ENCODE assay signal across 1 cellular context in the genomic region with DNA sequence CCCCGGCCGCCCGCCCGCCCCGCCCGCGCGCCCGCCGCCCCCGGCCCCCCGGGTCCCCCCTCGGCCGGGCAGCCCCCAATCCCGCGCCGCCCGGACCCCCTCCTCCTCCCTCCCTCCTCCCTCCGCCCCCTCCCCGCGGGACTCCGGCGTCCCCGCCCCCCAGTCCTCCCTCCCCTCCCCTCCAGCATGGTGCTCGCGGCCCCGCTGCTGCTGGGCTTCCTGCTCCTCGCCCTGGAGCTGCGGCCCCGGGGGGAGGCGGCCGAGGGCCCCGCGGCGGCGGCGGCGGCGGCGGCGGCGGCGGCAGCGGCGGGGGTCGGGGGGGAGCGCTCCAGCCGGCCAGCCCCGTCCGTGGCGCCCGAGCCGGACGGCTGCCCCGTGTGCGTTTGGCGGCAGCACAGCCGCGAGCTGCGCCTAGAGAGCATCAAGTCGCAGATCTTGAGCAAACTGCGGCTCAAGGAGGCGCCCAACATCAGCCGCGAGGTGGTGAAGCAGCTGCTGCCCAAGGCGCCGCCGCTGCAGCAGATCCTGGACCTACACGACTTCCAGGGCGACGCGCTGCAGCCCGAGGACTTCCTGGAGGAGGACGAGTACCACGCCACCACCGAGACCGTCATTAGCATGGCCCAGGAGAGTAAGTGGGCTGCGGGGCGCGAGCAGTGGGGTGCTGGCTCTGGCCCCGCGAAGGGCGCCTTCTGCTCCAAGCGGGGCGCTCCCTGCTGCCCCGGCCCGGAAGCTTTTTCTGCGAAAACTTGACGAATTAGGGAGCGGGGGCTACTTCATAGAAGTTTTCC.
TF ChIP-seq lines count a peak whose summit lies in the region.

No MANE protein-coding gene starts in this region.

TF ChIP-seq in GM12878, 131 proteins besides CTCF, POLR2A, EP300 and RAD21 (continued from another document):
- TF ChIP-seq, protein P1, sequence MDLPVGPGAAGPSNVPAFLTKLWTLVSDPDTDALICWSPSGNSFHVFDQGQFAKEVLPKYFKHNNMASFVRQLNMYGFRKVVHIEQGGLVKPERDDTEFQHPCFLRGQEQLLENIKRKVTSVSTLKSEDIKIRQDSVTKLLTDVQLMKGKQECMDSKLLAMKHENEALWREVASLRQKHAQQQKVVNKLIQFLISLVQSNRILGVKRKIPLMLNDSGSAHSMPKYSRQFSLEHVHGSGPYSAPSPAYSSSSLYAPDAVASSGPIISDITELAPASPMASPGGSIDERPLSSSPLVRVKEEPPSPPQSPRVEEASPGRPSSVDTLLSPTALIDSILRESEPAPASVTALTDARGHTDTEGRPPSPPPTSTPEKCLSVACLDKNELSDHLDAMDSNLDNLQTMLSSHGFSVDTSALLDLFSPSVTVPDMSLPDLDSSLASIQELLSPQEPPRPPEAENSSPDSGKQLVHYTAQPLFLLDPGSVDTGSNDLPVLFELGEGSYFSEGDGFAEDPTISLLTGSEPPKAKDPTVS (IDR thresholded peaks at IDR 0.05; ENCODE audit: low read depth, low read length), result no peak
- no peak for TF ChIP-seq CREB1 (IDR thresholded peaks at IDR 0.05; ENCODE audit: low read depth)
- no peak for TF ChIP-seq CHD1 (IDR thresholded peaks at IDR 0.05; ENCODE audit: low read depth, low read length)
- no peak for TF ChIP-seq TAF1 (IDR thresholded peaks at IDR 0.05; ENCODE audit: borderline replicate concordance, low read depth, low read length)
- TF ChIP-seq MYB (IDR thresholded peaks at IDR 0.05; ENCODE audit: borderline replicate concordance, low read depth, low read length), result no peak
- no peak for TF ChIP-seq ZNF622 (IDR thresholded peaks at IDR 0.05)
- TF ChIP-seq, protein P2, sequence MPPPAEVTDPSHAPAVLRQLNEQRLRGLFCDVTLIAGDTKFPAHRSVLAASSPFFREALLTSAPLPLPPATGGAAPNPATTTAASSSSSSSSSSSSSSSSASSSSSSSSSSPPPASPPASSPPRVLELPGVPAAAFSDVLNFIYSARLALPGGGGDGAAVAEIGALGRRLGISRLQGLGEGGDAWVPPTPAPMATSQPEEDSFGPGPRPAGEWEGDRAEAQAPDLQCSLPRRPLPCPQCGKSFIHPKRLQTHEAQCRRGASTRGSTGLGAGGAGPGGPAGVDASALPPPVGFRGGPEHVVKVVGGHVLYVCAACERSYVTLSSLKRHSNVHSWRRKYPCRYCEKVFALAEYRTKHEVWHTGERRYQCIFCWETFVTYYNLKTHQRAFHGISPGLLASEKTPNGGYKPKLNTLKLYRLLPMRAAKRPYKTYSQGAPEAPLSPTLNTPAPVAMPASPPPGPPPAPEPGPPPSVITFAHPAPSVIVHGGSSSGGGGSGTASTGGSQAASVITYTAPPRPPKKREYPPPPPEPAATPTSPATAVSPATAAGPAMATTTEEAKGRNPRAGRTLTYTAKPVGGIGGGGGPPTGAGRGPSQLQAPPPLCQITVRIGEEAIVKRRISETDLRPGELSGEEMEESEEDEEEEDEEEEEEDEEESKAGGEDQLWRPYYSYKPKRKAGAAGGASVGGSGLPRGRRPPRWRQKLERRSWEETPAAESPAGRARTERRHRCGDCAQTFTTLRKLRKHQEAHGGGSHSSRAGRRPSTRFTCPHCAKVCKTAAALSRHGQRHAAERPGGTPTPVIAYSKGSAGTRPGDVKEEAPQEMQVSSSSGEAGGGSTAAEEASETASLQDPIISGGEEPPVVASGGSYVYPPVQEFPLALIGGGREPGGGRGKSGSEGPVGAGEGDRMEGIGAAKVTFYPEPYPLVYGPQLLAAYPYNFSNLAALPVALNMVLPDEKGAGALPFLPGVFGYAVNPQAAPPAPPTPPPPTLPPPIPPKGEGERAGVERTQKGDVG (CRISPR knock-in tag; IDR thresholded peaks at IDR 0.05), result no peak
- no peak for TF ChIP-seq EZH2 (IDR thresholded peaks at IDR 0.05; ENCODE audit: borderline replicate concordance, control insufficient read depth, low read depth, low read length)
- no peak for TF ChIP-seq TCF7 (IDR thresholded peaks at IDR 0.05; ENCODE audit: borderline replicate concordance)
TF ChIP-seq in GM12878: peak in this region for 10.
